In genomic region chr14:99600232-99600888, GRCh38 we compare ENCODE assay signal across 1 cellular context.
TF ChIP-seq lines count a peak whose summit lies in the region.

No MANE protein-coding gene starts in this region.

TF ChIP-seq in endothelial cell of umbilical vein, 7 proteins besides CTCF, POLR2A, EP300 and RAD21:
- TF ChIP-seq MAX (IDR thresholded peaks at IDR 0.05; ENCODE audit: insufficient read depth, insufficient read length) (no peak), GATA2 (IDR thresholded peaks at IDR 0.05; ENCODE audit: insufficient read depth, insufficient read length, low read depth, low read length) (peak; percentile 83)
